21 cellular contexts compared by ENCODE assay signal in genomic region chr9:20634895-20635294, GRCh38. TPM values are rescaled to one million over a fixed set of nuclear protein-coding genes. Genes with fewer than 3 reads are reported as not detected.
DNase-seq lines count a peak whose midpoint lies in the region; ATAC-seq, FAIRE-seq and TF ChIP-seq lines count a peak whose summit lies in the region.
"Had no signal": no experiment of that assay in that cellular context is flagged by ENCODE, and none has a peak within 500 bp of the region (broad histone marks: within the 10 kb centered on the region; RNA-seq: fewer than 3 reads in every experiment).

No MANE protein-coding gene starts in this region.

- 56% methylated on average over 4 of the region's 4 CpGs for WGBS in right lobe of liver (ENCODE audit: insufficient coverage, low coverage, low lambda C conversion rate, missing lambda C conversion rate)

- H3K4me1 ChIP-seq in right lobe of liver, result no peaks in the 10 kb centered on the region
- H3K4me1 ChIP-seq: Caco-2 had no signal

- peak; percentile 79 for ATAC-seq in WTC11
- no peak for ATAC-seq in right lobe of liver
- ATAC-seq: CD8-positive, alpha-beta T cell had no signal

- H3K4me3 ChIP-seq in right lobe of liver, result no peak overlapping the region
- H3K4me3 ChIP-seq: BLaER1, GM23248, HAP-1 had no signal

- no peak for TF ChIP-seq CTCF in WTC11 (IDR thresholded peaks at IDR 0.05)
- no peak for TF ChIP-seq CTCF in right lobe of liver (IDR thresholded peaks at IDR 0.05)

- POLR2A ChIA-PET in WTC11 (lab: Charles Lee), result no interaction called here

- H3K27me3 ChIP-seq in right lobe of liver, result no peaks in the 10 kb centered on the region

- H3K27ac Mint-ChIP-seq in WTC11, result no peak overlapping the region
- H3K27ac Mint-ChIP-seq: B cell; CD8-positive, alpha-beta T cell; HFFc6 had no signal

- FAIRE-seq in GM19239 (lab: Jason Lieb, UNC), result peak; percentile 51
- FAIRE-seq: G401.6, GM12892, H54 had no signal

- no peaks in the 10 kb centered on the region for H3K27me3 Mint-ChIP-seq in WTC11 (ENCODE audit: low read depth)

- H3K36me3 ChIP-seq in right lobe of liver, result no peaks in the 10 kb centered on the region
- H3K36me3 ChIP-seq: BLaER1, HAP-1 had no signal

- H3K36me3 Mint-ChIP-seq in WTC11, result no peaks in the 10 kb centered on the region
- H3K36me3 Mint-ChIP-seq: CD4-positive, CD25-positive, alpha-beta regulatory T cell; CD8-positive, alpha-beta T cell had no signal

- H3K27ac ChIP-seq in right lobe of liver, result no peak overlapping the region
- H3K27ac ChIP-seq: 22Rv1, BLaER1, C4-2B, GM23248 had no signal

- DNase-seq in GM19239 (ENCODE audit: insufficient read length, low spot score) (no peak), WTC11 (ENCODE audit: low spot score) (no peak), iPS-NIHi11 (ENCODE audit: low spot score) (peak; percentile 33), right lobe of liver (no peak), T1000 (lab: John Stamatoyannopoulos, UW) (no peak), NCI-H1092 (lab: John Stamatoyannopoulos, UW) (no peak)
- DNase-seq: Caco-2; CD4-positive, CD25-positive, alpha-beta regulatory T cell; CD8-positive, alpha-beta T cell; DMS153; DND-41; GM23248; HFFc6 had no signal

- intact Hi-C loops in right lobe of liver (cut with DNase I), result no loop called here

- no peaks in the 10 kb centered on the region for H3K9me3 ChIP-seq in right lobe of liver
- H3K9me3 ChIP-seq: BLaER1, Caco-2, HAP-1 had no signal

- peaks cover 30% of the 10 kb centered on the region for H3K4me1 Mint-ChIP-seq in WTC11
- H3K4me1 Mint-ChIP-seq: B cell had no signal

- CTCF ChIA-PET in WTC11 (lab: Charles Lee), result no interaction called here

- no peaks in the 10 kb centered on the region for H3K9me3 Mint-ChIP-seq in WTC11
- H3K9me3 Mint-ChIP-seq: CD8-positive, alpha-beta T cell; HFFc6 had no signal

- no peak overlapping the region for H3K4me3 Mint-ChIP-seq in WTC11
- H3K4me3 Mint-ChIP-seq: B cell; CD4-positive, CD25-positive, alpha-beta regulatory T cell; CD8-positive, alpha-beta T cell; HFFc6 had no signal

- no peak for TF ChIP-seq POLR2A in right lobe of liver (IDR thresholded peaks at IDR 0.05)

TF ChIP-seq in WTC11, 78 proteins besides CTCF, POLR2A, EP300 and RAD21 (continues in another document):
- TF ChIP-seq ARID4B (CRISPR knock-in tag; IDR thresholded peaks at IDR 0.05; ENCODE audit: borderline replicate concordance) (no peak), ATF3 (CRISPR knock-in tag; conservative IDR thresholded peaks at IDR 0.05) (no peak), EMX1 (CRISPR knock-in tag; IDR thresholded peaks at IDR 0.05) (no peak), CDX4 (CRISPR knock-in tag; IDR thresholded peaks at IDR 0.05; ENCODE audit: borderline replicate concordance) (no peak), PREB (CRISPR knock-in tag; IDR thresholded peaks at IDR 0.05; ENCODE audit: borderline replicate concordance) (no peak), USF2 (CRISPR knock-in tag; IDR thresholded peaks at IDR 0.05) (no peak), ESRRA (CRISPR knock-in tag; IDR thresholded peaks at IDR 0.05; ENCODE audit: borderline replicate concordance) (no peak), ZNF121 (CRISPR knock-in tag; IDR thresholded peaks at IDR 0.05) (no peak), USF1 (CRISPR knock-in tag; IDR thresholded peaks at IDR 0.05) (no peak), E2F4 (CRISPR knock-in tag; IDR thresholded peaks at IDR 0.05; ENCODE audit: borderline replicate concordance, low read depth) (no peak), HMGA2 (CRISPR knock-in tag; IDR thresholded peaks at IDR 0.05) (no peak), GRHL2 (CRISPR knock-in tag; IDR thresholded peaks at IDR 0.05; ENCODE audit: insufficient replicate concordance, severe bottlenecking) (no peak), ZNF512 (CRISPR knock-in tag; IDR thresholded peaks at IDR 0.05; ENCODE audit: borderline replicate concordance) (no peak)

RNA-seq across cellular contexts. Expression of gene MLLT3, which starts 12.6 kb away (rescaled TPM):
- 7.0 to 11.6 TPM (median 10.0 TPM) in 3 replicates for total RNA-seq in WTC11 (2021)
- 1 to 10 TPM in 3 of 6 experiments, under 1 TPM in 3; 0.43 to 2.5 (median 1.2) TPM for total RNA-seq in right lobe of liver

RNA-seq across cellular contexts. Expression of gene FOCAD, which starts 49.2 kb away (rescaled TPM):
- total RNA-seq in WTC11 (2021) (34.3 to 37.1 TPM (median 36.3 TPM) in 3 replicates), right lobe of liver (10 to 100 TPM in 2 of 6 experiments, 1 to 10 TPM in 4; 6.4 to 18.3 (median 7.8) TPM)
